In the genomic region with DNA sequence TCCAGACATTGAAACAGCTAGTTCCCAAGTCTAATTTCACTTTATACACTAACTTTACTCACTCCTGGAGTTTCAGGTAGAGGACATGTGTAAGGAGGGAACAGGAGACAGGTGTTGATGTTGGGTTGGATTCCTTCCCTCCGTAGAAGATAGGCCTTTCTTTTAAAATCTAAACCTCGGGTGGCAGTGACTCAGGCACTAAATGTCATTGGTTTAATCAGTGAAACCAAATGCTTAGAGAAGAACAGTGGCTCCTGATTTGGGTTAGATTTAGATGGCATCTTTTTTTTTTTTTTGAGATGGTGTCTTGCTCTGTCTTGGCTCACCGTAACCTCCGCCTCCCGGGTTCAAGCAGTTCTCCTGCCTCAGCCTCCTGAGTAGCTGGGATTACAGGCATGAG, we compare ENCODE assay signal across 17 cellular contexts. TPM values are rescaled to one million over a fixed set of nuclear protein-coding genes. Genes with fewer than 3 reads are reported as not detected.
A peak's percentile ranks its signal among the peaks of the same experiment; 100 is the strongest.
DNase-seq lines count a peak whose midpoint lies in the region; ATAC-seq and TF ChIP-seq lines count a peak whose summit lies in the region.
"Had no signal": no experiment of that assay in that cellular context is flagged by ENCODE, and none has a peak within 500 bp of the region (broad histone marks: within the 10 kb centered on the region; RNA-seq: fewer than 3 reads in every experiment).

No MANE protein-coding gene starts in this region.

- no peak for DNase-seq in activated naive CD4-positive, alpha-beta T cell (lab: John Stamatoyannopoulos, UW)
- DNase-seq in activated naive CD8-positive, alpha-beta T cell treated with anti-CD3 and anti-CD28 coated beads, Interleukin-2, amount 10 ng/mL, durations not matched to agents 7 days and 5 days, result no peak
- DNase-seq in naive B cell (no peak), thyroid gland (no peak)
- DNase-seq: activated effector memory CD4-positive, alpha-beta T cell treated with Interleukin-2 at 50 U/mL for 16 hours; foreskin keratinocyte; NCI-H1930; NCI-H524 treated with DMSO at 0.1 percent for 48 hours; SK-N-SH; stimulated activated CD4-positive, alpha-beta T cell treated with anti-CD3 and anti-CD28 coated beads, Interleukin-4, amount 100 ng/mL, for 4 hours had no signal

- H3K36me3 ChIP-seq in thyroid gland, result no peaks in the 10 kb centered on the region

- ATAC-seq in activated naive CD8-positive, alpha-beta T cell treated with anti-CD3 and anti-CD28 coated beads, Interleukin-2, amount 10 ng/mL, durations not matched to agents 7 days and 5 days (ENCODE audit: low read depth), result no peak
- no peak for ATAC-seq in naive B cell (ENCODE audit: low read depth in 2 of 2)
- no peak for ATAC-seq in HG03442 (IDR thresholded peaks at IDR 0.05; ENCODE audit: unreplicated experiment)
- ATAC-seq in GM18873 (IDR thresholded peaks at IDR 0.05; ENCODE audit: low FRiP score, unreplicated experiment), result no peak
- no peak for ATAC-seq in HG03159 (IDR thresholded peaks at IDR 0.05; ENCODE audit: unreplicated experiment)
- ATAC-seq: foreskin keratinocyte, sciatic nerve had no signal

- peaks cover 31 to 59% of the 10 kb centered on the region in 2 donors for H3K4me1 ChIP-seq in thyroid gland

- peaks cover 20% of the 10 kb centered on the region for H3K36me3 Mint-ChIP-seq in activated naive CD4-positive, alpha-beta T cell treated with anti-CD3 and anti-CD28 coated beads, Interleukin-2, amount 50 U/mL, for 24 hours
- H3K36me3 Mint-ChIP-seq in activated naive CD8-positive, alpha-beta T cell treated with anti-CD3 and anti-CD28 coated beads, Interleukin-2, amount 10 ng/mL, durations not matched to agents 7 days and 5 days, result peaks cover 60% of the 10 kb centered on the region
- peaks cover 20 to 22% of the 10 kb centered on the region in 2 donors for H3K36me3 Mint-ChIP-seq in naive B cell

- H3K27me3 ChIP-seq in thyroid gland, result no peaks in the 10 kb centered on the region
- H3K27me3 ChIP-seq: foreskin keratinocyte, vagina had no signal

- no peak for TF ChIP-seq POLR2A in thyroid gland (IDR thresholded peaks at IDR 0.05)

- no peaks in the 10 kb centered on the region for H3K27me3 Mint-ChIP-seq in activated naive CD4-positive, alpha-beta T cell treated with anti-CD3 and anti-CD28 coated beads, Interleukin-2, amount 50 U/mL, for 24 hours
- H3K27me3 Mint-ChIP-seq in activated naive CD8-positive, alpha-beta T cell treated with anti-CD3 and anti-CD28 coated beads, Interleukin-2, amount 10 ng/mL, durations not matched to agents 7 days and 5 days, result no peaks in the 10 kb centered on the region
- H3K27me3 Mint-ChIP-seq in naive B cell, result no peaks in the 10 kb centered on the region

- H3K9me3 ChIP-seq in thyroid gland, result no peaks in the 10 kb centered on the region
- H3K9me3 ChIP-seq: SK-N-SH, vagina had no signal

- H3K27ac ChIP-seq in thyroid gland, result peak overlapping the region in 2 of 3 donors; percentile 39 to 59
- H3K27ac ChIP-seq: foreskin keratinocyte, vagina had no signal

- no peak overlapping the region for H3K4me3 ChIP-seq in thyroid gland (replicated peaks in 1 of 3)
- H3K4me3 ChIP-seq: vagina had no signal

- peaks cover 86% of the 10 kb centered on the region for H3K4me1 Mint-ChIP-seq in activated naive CD4-positive, alpha-beta T cell treated with anti-CD3 and anti-CD28 coated beads, Interleukin-2, amount 50 U/mL, for 24 hours
- peaks cover 65% of the 10 kb centered on the region for H3K4me1 Mint-ChIP-seq in activated naive CD8-positive, alpha-beta T cell treated with anti-CD3 and anti-CD28 coated beads, Interleukin-2, amount 10 ng/mL, durations not matched to agents 7 days and 5 days
- peaks cover 32 to 92% (median 73%) of the 10 kb centered on the region in 3 donors for H3K4me1 Mint-ChIP-seq in naive B cell

- H3K9me3 Mint-ChIP-seq in activated naive CD4-positive, alpha-beta T cell treated with anti-CD3 and anti-CD28 coated beads, Interleukin-2, amount 50 U/mL, for 24 hours, result no peaks in the 10 kb centered on the region
- H3K9me3 Mint-ChIP-seq in activated naive CD8-positive, alpha-beta T cell treated with anti-CD3 and anti-CD28 coated beads, Interleukin-2, amount 10 ng/mL, durations not matched to agents 7 days and 5 days, result no peaks in the 10 kb centered on the region
- H3K9me3 Mint-ChIP-seq in naive B cell, result no peaks in the 10 kb centered on the region
- H3K9me3 Mint-ChIP-seq: neural crest cell had no signal

- no peak for TF ChIP-seq CTCF in thyroid gland (IDR thresholded peaks at IDR 0.05)

- H3K27ac Mint-ChIP-seq in activated naive CD4-positive, alpha-beta T cell treated with anti-CD3 and anti-CD28 coated beads, Interleukin-2, amount 50 U/mL, for 24 hours, result peak overlapping the region; percentile 87
- H3K27ac Mint-ChIP-seq in activated naive CD8-positive, alpha-beta T cell treated with anti-CD3 and anti-CD28 coated beads, Interleukin-2, amount 10 ng/mL, durations not matched to agents 7 days and 5 days, result peak overlapping the region; percentile 75
- H3K27ac Mint-ChIP-seq in naive B cell, result peak overlapping the region in 4 of 6 donors; percentile 38 to 80 (median 48)

- WGBS in thyroid gland, 2 donors, result 87 to 97% methylated on average over 5 of the region's 5 CpGs

- peak overlapping the region; percentile 72 for H3K4me3 Mint-ChIP-seq in activated naive CD4-positive, alpha-beta T cell treated with anti-CD3 and anti-CD28 coated beads, Interleukin-2, amount 50 U/mL, for 24 hours
- peak overlapping the region; percentile 68 for H3K4me3 Mint-ChIP-seq in activated naive CD8-positive, alpha-beta T cell treated with anti-CD3 and anti-CD28 coated beads, Interleukin-2, amount 10 ng/mL, durations not matched to agents 7 days and 5 days
- peak overlapping the region in 3 of 8 donors; percentile 15 to 54 (median 30) for H3K4me3 Mint-ChIP-seq in naive B cell

- intact Hi-C loops in thyroid gland (cut with DNase I), result no loop called here

- POLR2A ChIA-PET in activated naive CD8-positive, alpha-beta T cell treated with anti-CD3 and anti-CD28 coated beads, Interleukin-2, amount 10 ng/mL, durations not matched to agents 7 days and 5 days (lab: Charles Lee), result interaction anchor here (4.4 kb wide), 1 partner anchor 11 kb away, joined by 25 read pairs; no protein-coding TSS in a partner anchor

RNA-seq across cellular contexts. Expression of a gene that starts 7.2 kb away (rescaled TPM):
- total RNA-seq in activated naive CD8-positive, alpha-beta T cell treated with anti-CD3 and anti-CD28 coated beads, Interleukin-2, amount 10 ng/mL, durations not matched to agents 7 days and 5 days, result 100 to 1,000 TPM; 579 to 614 TPM
- 100 to 1,000 TPM; 550 to 750 (median 592) TPM for polyA plus RNA-seq in naive B cell (ENCODE audit: low read depth in 6 of 6)
- 100 to 1,000 TPM; 204 to 247 (median 227) TPM for total RNA-seq in thyroid gland

RNA-seq across cellular contexts. Expression of a gene that starts 49.3 kb away (rescaled TPM):
- 10 to 100 TPM; 71.3 to 74.6 TPM for total RNA-seq in activated naive CD8-positive, alpha-beta T cell treated with anti-CD3 and anti-CD28 coated beads, Interleukin-2, amount 10 ng/mL, durations not matched to agents 7 days and 5 days
- polyA plus RNA-seq in naive B cell (ENCODE audit: low read depth in 6 of 6), result 100 to 1,000 TPM; 110 to 213 (median 133) TPM
- total RNA-seq in thyroid gland, result 10 to 100 TPM; 58.1 to 77.7 (median 64.2) TPM
